ENCODE assay signal across 9 cellular contexts in the genomic region with DNA sequence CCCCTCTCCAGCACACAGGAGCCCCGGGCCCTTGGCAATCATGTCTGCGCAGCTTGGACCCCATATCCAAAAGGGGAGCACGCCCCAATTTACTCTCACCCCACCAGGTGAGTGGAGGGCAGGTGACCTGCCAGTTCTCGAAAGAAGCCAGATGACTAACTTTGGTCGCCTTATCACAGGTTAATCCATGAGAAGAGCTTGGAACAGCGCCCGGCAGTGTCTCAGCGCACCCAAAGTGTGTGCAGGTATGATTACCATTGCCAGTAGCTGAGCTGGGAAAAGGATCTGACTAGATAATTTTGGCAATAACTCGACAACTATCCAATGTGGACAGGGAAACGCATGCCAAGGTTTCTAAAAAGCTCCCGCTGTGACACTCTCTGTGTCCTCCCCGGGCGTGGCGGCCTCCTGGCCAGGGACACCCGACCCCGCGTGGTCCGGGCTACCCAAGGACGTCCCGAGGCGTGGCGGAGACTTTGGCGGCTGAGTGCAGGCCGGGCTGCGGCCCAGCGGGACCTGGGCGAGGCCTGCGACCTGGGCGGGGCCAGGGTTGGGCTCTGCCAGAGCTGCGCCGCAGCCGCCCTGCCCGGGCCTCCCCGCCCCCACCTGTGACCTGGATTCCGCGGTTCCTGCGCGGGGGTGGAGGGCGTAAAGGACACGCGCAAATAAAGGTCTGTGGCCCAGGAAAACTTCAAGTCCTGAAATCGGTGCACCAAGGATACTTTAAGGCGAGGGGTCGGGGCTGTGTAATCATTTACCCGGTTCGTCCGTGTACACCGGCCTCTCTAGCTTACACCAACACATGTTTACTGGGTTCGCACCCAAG. TPM values are rescaled to one million over a fixed set of nuclear protein-coding genes. Genes with fewer than 3 reads are reported as not detected.
A peak's percentile ranks its signal among the peaks of the same experiment; 100 is the strongest.
DNase-seq lines count a peak whose midpoint lies in the region; ATAC-seq, FAIRE-seq and TF ChIP-seq lines count a peak whose summit lies in the region.
"Had no signal": no experiment of that assay in that cellular context is flagged by ENCODE, and none has a peak within 500 bp of the region (broad histone marks: within the 10 kb centered on the region; RNA-seq: fewer than 3 reads in every experiment).

No MANE protein-coding gene starts in this region.

- RAD21 ChIA-PET in GM12878 (lab: Charles Lee; ENCODE audit: unreplicated experiment), result no interaction called here

- H3K27me3 ChIP-seq in GM12878 (replicated peaks in 1 of 2; ENCODE audit: control insufficient read depth in 2 of 2, insufficient read depth in 2 of 2, low read length in 1 of 2) (no peaks in the 10 kb centered on the region), skeletal muscle tissue (ENCODE audit: control insufficient read depth in 3 of 3, insufficient read depth in 3 of 3, low read length in 3 of 3) (no peaks in the 10 kb centered on the region)

- no peak for TF ChIP-seq RAD21 in GM12878 (IDR thresholded peaks at IDR 0.05; ENCODE audit: insufficient read depth, low read depth, low read length)

- peak; percentile 92 for ATAC-seq in GM12878

- TF ChIP-seq EP300 in GM12878 (IDR thresholded peaks at IDR 0.05; ENCODE audit: borderline replicate concordance in 1 of 2, control insufficient read depth in 1 of 2, low read depth in 2 of 2, low read length in 2 of 2), result no peak

- H3K27ac ChIP-seq in GM12878 (ENCODE audit: control insufficient read depth, insufficient read depth) (no peak overlapping the region), skeletal muscle tissue (ENCODE audit: low read depth, low read length) (peak overlapping the region; percentile 91)
- H3K27ac ChIP-seq: BLaER1 had no signal

- H3K9me3 ChIP-seq in GM12878 (replicated peaks; ENCODE audit: control insufficient read depth, insufficient read depth, low read length) (peaks cover 1% of the 10 kb centered on the region; the same call in 2 of the 3 replicates), iPS-18c (ENCODE audit: control insufficient read depth, insufficient read depth, low read length) (no peaks in the 10 kb centered on the region), skeletal muscle tissue (ENCODE audit: control insufficient read depth in 3 of 3, low read length in 3 of 3) (no peaks in the 10 kb centered on the region)

- H3K4me1 ChIP-seq in GM12878 (ENCODE audit: control insufficient read depth, insufficient read depth, low read length) (peaks cover 5% of the 10 kb centered on the region), skeletal muscle tissue (ENCODE audit: control insufficient read depth in 3 of 3, insufficient read depth in 3 of 3, low read length in 3 of 3) (peaks cover 9 to 29% (median 27%) of the 10 kb centered on the region in 3 donors)

- TF ChIP-seq CTCF in GM12878 (IDR thresholded peaks at IDR 0.05 in 2 of 3, conservative IDR thresholded peaks at IDR 0.05 in 1 of 3; ENCODE audit: control insufficient read depth in 2 of 3, extremely low read depth in 1 of 3, insufficient read depth in 1 of 3, low read depth in 3 of 3, low read length in 3 of 3), result no peak

- intact Hi-C loops in GM12878 (cut with micrococcal nuclease; ENCODE audit: unreplicated experiment), result no loop called here

- POLR2A ChIA-PET in GM12878 (lab: Charles Lee), result interaction anchor here (0.7 kb wide), 1 partner anchor 177 kb away, joined by 4 read pairs; no protein-coding TSS in a partner anchor

- FAIRE-seq in GM12878 (lab: Jason Lieb, UNC), result no peak

- H3K9ac ChIP-seq in GM12878 (ENCODE audit: control insufficient read depth, insufficient read depth, low read length), result 0 out of 2 replicates have a peak overlapping the region, but pooled peaks have one; percentile 48
- H3K9ac ChIP-seq in skeletal muscle tissue (ENCODE audit: low read depth in 1 of 3, low read length in 3 of 3), result peak overlapping the region; percentile 79 to 93 (median 80)
- H3K9ac ChIP-seq: BLaER1 had no signal

- H3K36me3 ChIP-seq in GM12878 (ENCODE audit: control insufficient read depth in 2 of 2, insufficient read depth in 2 of 2, low read length in 1 of 2) (no peaks in the 10 kb centered on the region), skeletal muscle tissue (ENCODE audit: control insufficient read depth in 3 of 3, insufficient read depth in 3 of 3, low read length in 3 of 3) (no peaks in the 10 kb centered on the region)
- H3K36me3 ChIP-seq: BLaER1 had no signal

- H4K20me1 ChIP-seq in GM12878 (ENCODE audit: control insufficient read depth, insufficient read depth), result no peaks in the 10 kb centered on the region
- H4K20me1 ChIP-seq: BLaER1 had no signal

- in situ Hi-C loops in GM12878 (cut with MboI), result no loop called here

- SMC1A ChIA-PET in GM12878 (lab: Charles Lee; ENCODE audit: uncharacterized antibody, unreplicated experiment), result interaction anchor here (0.6 to 1.7 kb wide), 4 partner anchors 13 to 134 kb away, joined by 3 read pairs; no protein-coding TSS in a partner anchor

- no TSS peak for BruUV-seq in GM12878 (replicated peaks; lab: Mats Ljungman, UMichigan)

- 18% methylated on average over 49 of the region's 49 CpGs for WGBS in GM12878 (ENCODE audit: insufficient coverage, insufficient replicate concordance, low lambda C conversion rate, missing lambda C conversion rate)

- H3K4me2 ChIP-seq in GM12878 (ENCODE audit: control insufficient read depth, insufficient read depth), result peak overlapping the region; percentile 93

- peak overlapping the region; percentile 41; the same call in 1 of the 2 replicates for H3K4me3 ChIP-seq in GM12878
- peak overlapping the region; percentile 39; the same call in 1 of the 2 replicates for H3K4me3 ChIP-seq in iPS-18c (ENCODE audit: insufficient read depth, low read depth, low read length)
- peak overlapping the region; percentile 68 to 71 (median 70) for H3K4me3 ChIP-seq in skeletal muscle tissue (ENCODE audit: low read length in 3 of 3)

- DNase-seq in NCI-H146 (lab: John Stamatoyannopoulos, UW), result peak; percentile 60
- no peak for DNase-seq in NCI-H146 treated with DMSO at 0.1 percent for 48 hours (lab: John Stamatoyannopoulos, UW; ENCODE audit: unreplicated experiment)
- peak; percentile 14 for DNase-seq in NCI-H774 (lab: John Stamatoyannopoulos, UW)
- no peak for DNase-seq in GM12878 (ENCODE audit: low read depth, low spot score)
- no peak for DNase-seq in NCI-H2081 treated with DMSO at 0.1 percent for 48 hours (lab: John Stamatoyannopoulos, UW)
- no peak for DNase-seq in NK-92 (lab: John Stamatoyannopoulos, UW; ENCODE audit: unreplicated experiment)

- TF ChIP-seq POLR2A in GM12878 (IDR thresholded peaks at IDR 0.05; ENCODE audit: low read depth, low read length), result no peak

- peak overlapping the region; percentile 92 for H2AFZ ChIP-seq in GM12878 (ENCODE audit: control insufficient read depth, low read depth, low read length)

- CTCF ChIA-PET in GM12878 (lab: Yijun Ruan, JAX), result no interaction called here

- H3K79me2 ChIP-seq in GM12878 (ENCODE audit: control insufficient read depth, insufficient read depth, low read length), result no peaks in the 10 kb centered on the region

TF ChIP-seq in GM12878, 131 proteins besides CTCF, POLR2A, EP300 and RAD21 (continues in another document):
- TF ChIP-seq ATF7 (IDR thresholded peaks at IDR 0.05; ENCODE audit: low read depth) (no peak), ZNF687 (IDR thresholded peaks at IDR 0.05) (peak; percentile 45; the same call in 1 of the 2 replicates), SMAD1 (IDR thresholded peaks at IDR 0.05; ENCODE audit: low read depth, partially characterized antibody) (no peak), CBX5 (IDR thresholded peaks at IDR 0.05; ENCODE audit: low read depth) (no peak)

RNA-seq across cellular contexts. Expression of gene WAPL, which starts 13.7 kb away (rescaled TPM):
- total RNA-seq in GM12878 (2013; cell fraction: nucleolus; rRNA removed), result 71.4 and 74.0 TPM in 2 replicates
- total RNA-seq in GM12878 (2014; rRNA removed), result 31.6 and 42.6 TPM in 2 replicates
- total RNA-seq in GM12878 (2014; rRNA removed; fragmentation: Illumina TruSeq; extraction: Trizol), result 43.4 and 45.8 TPM in 2 replicates
- total RNA-seq in GM12878 (2021), result 31.2 and 31.3 TPM in 2 replicates
- polyA plus RNA-seq in GM12878 (2011; ENCODE audit: low read depth), result 21.1 TPM
- polyA plus RNA-seq in GM12878 (2011; rRNA removed), result 25.2 and 30.3 TPM in 2 replicates
- polyA plus RNA-seq in GM12878 (2011; cell fraction: cytosol; rRNA removed), result 9.3 and 12.5 TPM in 2 replicates
- 12.7 and 15.3 TPM in 2 replicates for polyA plus RNA-seq in GM12878 (2011; cell fraction: nucleus; rRNA removed)
- polyA plus RNA-seq in GM12878 (2012), result 23.9 and 24.0 TPM in 2 replicates
- 30.1 and 40.2 TPM in 2 replicates for polyA plus RNA-seq in GM12878 (2014; fragmentation: Illumina TruSeq; extraction: Trizol)
- 10 to 100 TPM; 15.7 to 18.5 TPM for polyA plus RNA-seq in GM12878 (2014; fragmentation: Nextera tagmentation; extraction: Ambion mirVana)
- 18.4 and 20.3 TPM in 2 replicates for polyA plus RNA-seq in GM12878 (2014; rRNA removed)
- 10 to 100 TPM; 27.8 to 31.0 TPM for polyA plus RNA-seq in GM12878 (2016; fragmentation: Nextera tagmentation; extraction: Ambion mirVana)
- 25.9 and 48.6 TPM in 2 replicates for polyA minus RNA-seq in GM12878 (2011; rRNA and poly(A)+ RNA removed)
- polyA minus RNA-seq in GM12878 (2011; cell fraction: cytosol; rRNA and poly(A)+ RNA removed), result 19.8 and 25.7 TPM in 2 replicates
- 13.3 and 25.1 TPM in 2 replicates for polyA minus RNA-seq in GM12878 (2011; cell fraction: nucleus; rRNA and poly(A)+ RNA removed)
- total RNA-seq in skeletal muscle tissue, result 45.4 TPM

Comparison
In these comparisons a context has a peak if more than half of its experiments do, and no peak if none do; other contexts are left out.
1. DNase-seq: peak in NCI-H146 (single experiment) and NCI-H774 (single experiment); none in NCI-H146 treated with DMSO at 0.1 percent for 48 hours (single experiment), GM12878 (single experiment), NCI-H2081 treated with DMSO at 0.1 percent for 48 hours (single experiment) and NK-92 (single experiment).
2. Peak in every context shown above with its lines, with median percentiles within 50 percentile points of each other: H3K4me3 ChIP-seq.